Comparison of ENCODE assay signal across 10 cellular contexts in the genomic region with DNA sequence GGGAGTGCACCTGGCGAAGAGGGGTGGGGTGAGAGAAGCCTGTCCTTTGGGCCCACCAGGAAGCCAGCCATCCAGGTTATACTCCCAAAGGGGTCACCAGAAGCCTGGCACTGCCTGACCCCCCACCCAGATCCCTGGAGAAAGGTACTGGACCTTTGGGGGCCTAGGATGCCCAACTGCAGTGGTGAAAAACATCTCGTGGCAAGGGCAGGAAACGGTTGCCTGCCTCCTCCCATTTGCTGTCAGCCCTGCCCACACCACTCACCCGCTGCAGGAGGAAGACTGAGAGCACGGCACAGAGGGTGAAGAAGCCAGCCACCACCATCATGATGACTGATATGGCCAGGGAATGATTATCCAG. TPM values are rescaled to one million over a fixed set of nuclear protein-coding genes. Genes with fewer than 3 reads are reported as not detected.
DNase-seq lines count a peak whose midpoint lies in the region; ATAC-seq and TF ChIP-seq lines count a peak whose summit lies in the region.
"Had no signal": no experiment of that assay in that cellular context is flagged by ENCODE, and none has a peak within 500 bp of the region (broad histone marks: within the 10 kb centered on the region; RNA-seq: fewer than 3 reads in every experiment).

No MANE protein-coding gene starts in this region.

- no peak for ATAC-seq in upper lobe of right lung

- H3K36me3 ChIP-seq in spleen (peaks cover 6 to 81% (median 43%) of the 10 kb centered on the region in 6 donors), upper lobe of right lung (peaks cover 52% of the 10 kb centered on the region)

- H3K4me3 ChIP-seq in spleen = peak overlapping the region in 1 of 8 donors; percentile 11
- H3K4me3 ChIP-seq in upper lobe of right lung = no peak overlapping the region

- H3K27ac ChIP-seq in spleen (peak overlapping the region; percentile 9 to 92 (median 86)), upper lobe of right lung (peak overlapping the region; percentile 51)

- H3K9me3 ChIP-seq in spleen (no peaks in the 10 kb centered on the region), upper lobe of right lung (no peaks in the 10 kb centered on the region)

- H3K4me1 ChIP-seq in spleen (peaks cover 16 to 62% (median 47%) of the 10 kb centered on the region in 6 donors), upper lobe of right lung (peaks cover 16% of the 10 kb centered on the region)

- TF ChIP-seq CTCF in spleen (IDR thresholded peaks at IDR 0.05 in 8 of 11, conservative IDR thresholded peaks at IDR 0.05 in 3 of 11) = no peak
- TF ChIP-seq CTCF in upper lobe of right lung (IDR thresholded peaks at IDR 0.05) = no peak

- TF ChIP-seq POLR2A in spleen (IDR thresholded peaks at IDR 0.05) = no peak

- H3K27me3 ChIP-seq in spleen (replicated peaks in 1 of 7) (no peaks in the 10 kb centered on the region), upper lobe of right lung (no peaks in the 10 kb centered on the region)

- 25 to 30% (median 27%) methylated on average over 4 to 5 of the region's 5 CpGs for WGBS in spleen, 5 donors

- in situ Hi-C loops in G401 (cut with HindIII; ENCODE audit: low sequenced_read_pairs) = no loop called here

- intact Hi-C loops in spleen (cut with DNase I; ENCODE audit: low total_unique reads) (no loop called here), upper lobe of right lung (cut with DNase I) (no loop called here)

- DNase-seq in activated gamma-delta T cell treated with Interleukin-2 at 50 U/mL for 16 hours (peak; percentile 63), activated gamma-delta T cell (lab: John Stamatoyannopoulos, UW) (no peak), spleen (peak; percentile 86), upper lobe of right lung (no peak), G401 (ENCODE audit: low spot score) (no peak), NCI-H2171 treated with DMSO at 0.1 percent for 48 hours (lab: John Stamatoyannopoulos, UW) (no peak), foreskin melanocyte (no peak)
- DNase-seq in activated gamma-delta T cell treated with anti-CD3 and anti-CD28 coated beads, Interleukin-2, amount 50 U/mL, for 16 hours (ENCODE audit: low read depth) = peak; percentile 41
- DNase-seq: T1000 had no signal

RNA-seq across cellular contexts. Expression of gene ULK3, which starts 2.2 kb away (rescaled TPM):
- total RNA-seq in spleen (10 to 100 TPM; 51.7 to 74.6 (median 57.7) TPM), upper lobe of right lung (43.9 TPM)
- polyA plus RNA-seq in spleen = 10 to 100 TPM; 33.2 to 71.5 (median 64.7) TPM
- 32.1 and 40.9 TPM in 2 replicates for total RNA-seq in G401 (2014; rRNA removed; shearing (Covaris generic))

RNA-seq across cellular contexts. Expression of gene CPLX3, which starts 18.8 kb away (rescaled TPM):
- 10 to 100 TPM; 17.7 to 73.7 (median 37.0) TPM for total RNA-seq in spleen
- polyA plus RNA-seq in spleen = 100 to 1,000 TPM in 2 of 3 donors, 10 to 100 TPM in 1; 28.9 to 207 (median 127) TPM
- not detected for total RNA-seq in upper lobe of right lung
- not detected in 2 replicates for total RNA-seq in G401 (2014; rRNA removed; shearing (Covaris generic))
- total RNA-seq: progenitor cell of endocrine pancreas had no signal

RNA-seq across cellular contexts. Expression of gene SCAMP2, which starts 28.0 kb away (rescaled TPM):
- 100 to 1,000 TPM in 5 of 7 donors, 10 to 100 TPM in 2; 84.3 to 129 (median 113) TPM for total RNA-seq in spleen
- 10 to 100 TPM; 34.7 to 48.1 (median 38.5) TPM for polyA plus RNA-seq in spleen
- 115 TPM for total RNA-seq in upper lobe of right lung
- total RNA-seq in G401 (2014; rRNA removed; shearing (Covaris generic)) = 7.6 and 13.2 TPM in 2 replicates

RNA-seq across cellular contexts. Expression of gene LMAN1L, which starts 32.6 kb away (rescaled TPM):
- total RNA-seq in spleen (100 to 1,000 TPM in 4 of 7 donors, 10 to 100 TPM in 3; 55.3 to 164 (median 106) TPM), upper lobe of right lung (not detected)
- 10 to 100 TPM in 2 of 3 donors, 1 to 10 TPM in 1; 2.4 to 36.8 (median 25.6) TPM for polyA plus RNA-seq in spleen
- not detected in 2 replicates for total RNA-seq in G401 (2014; rRNA removed; shearing (Covaris generic))
- total RNA-seq: progenitor cell of endocrine pancreas had no signal

RNA-seq across cellular contexts. Expression of gene MPI, which starts 44.7 kb away (rescaled TPM):
- 10 to 100 TPM; 25.6 to 49.9 (median 41.0) TPM for total RNA-seq in spleen
- polyA plus RNA-seq in spleen = 10 to 100 TPM; 16.4 to 29.6 (median 20.5) TPM
- total RNA-seq in upper lobe of right lung = 26.7 TPM
- 81.8 and 85.8 TPM in 2 replicates for total RNA-seq in G401 (2014; rRNA removed; shearing (Covaris generic))

Comparison
In these comparisons a context has a peak if more than half of its experiments do, and no peak if none do; other contexts are left out.
1. DNase-seq: peak in activated gamma-delta T cell treated with Interleukin-2 at 50 U/mL for 16 hours (single experiment), activated gamma-delta T cell treated with anti-CD3 and anti-CD28 coated beads, Interleukin-2, amount 50 U/mL, for 16 hours (single experiment) and spleen (single experiment); none in activated gamma-delta T cell (single experiment), upper lobe of right lung (single experiment), G401 (single experiment), NCI-H2171 treated with DMSO at 0.1 percent for 48 hours (single experiment) and foreskin melanocyte (single experiment).
2. RNA of gene CPLX3, which starts 18.8 kb away (total RNA-seq): 17.7 to 73.7 TPM in spleen; not detected in upper lobe of right lung (single experiment) and not detected in G401; every median in the first group is over 10 times any median in the second.